9 cellular contexts compared by ENCODE assay signal in genomic region chr11:75031224-75031753, GRCh38. TPM values are rescaled to one million over a fixed set of nuclear protein-coding genes. Genes with fewer than 3 reads are reported as not detected.
DNase-seq lines count a peak whose midpoint lies in the region; ATAC-seq and TF ChIP-seq lines count a peak whose summit lies in the region.
"Had no signal": no experiment of that assay in that cellular context is flagged by ENCODE, and none has a peak within 500 bp of the region (broad histone marks: within the 10 kb centered on the region; RNA-seq: fewer than 3 reads in every experiment).

No MANE protein-coding gene starts in this region.

- H2BK20ac ChIP-seq in H9 (ENCODE audit: low read depth, low read length, poor library complexity, severe bottlenecking): no peak overlapping the region

- H3K4me2 ChIP-seq in H9 (ENCODE audit: insufficient read depth, insufficient read length, low read length): no peak overlapping the region

- DNase-seq in H9: peak; percentile 19
- peak; percentile 28 for DNase-seq in UCSD-AML1 (lab: John Stamatoyannopoulos, UW; ENCODE audit: unreplicated experiment)
- peak; percentile 29 for DNase-seq in globus pallidus (ENCODE audit: low spot score)
- peak; percentile 68 for DNase-seq in stromal cell of bone marrow (ENCODE audit: low read depth)
- DNase-seq in NCI-H1048 (lab: John Stamatoyannopoulos, UW): no peak
- no peak for DNase-seq in middle frontal gyrus (ENCODE audit: extremely low spot score, low spot score)

- H2AFZ ChIP-seq in H9 (ENCODE audit: low read length): no peak overlapping the region

- H4K91ac ChIP-seq in H9 (ENCODE audit: insufficient read length, low read depth, low read length): no peak overlapping the region

- no peaks in the 10 kb centered on the region for H3K9me3 Mint-ChIP-seq in H9

- no peak for ATAC-seq in GM19455 (IDR thresholded peaks at IDR 0.05; ENCODE audit: unreplicated experiment)

- peaks cover 4 to 5% of the 10 kb centered on the region in 2 experiments for H3K4me1 Mint-ChIP-seq in H9

- no peak overlapping the region for H3K14ac ChIP-seq in H9 (ENCODE audit: insufficient read depth, low read length)

- H3K9ac ChIP-seq in H9 (ENCODE audit: extremely low read depth, insufficient read length, low read length): no peak overlapping the region

- no peaks in the 10 kb centered on the region for H4K20me1 ChIP-seq in H9 (ENCODE audit: control insufficient read depth, insufficient read depth, insufficient read length)

- H3T11ph ChIP-seq in H9 (ENCODE audit: low read length): no peak overlapping the region

- H3K27me3 ChIP-seq in H9 (ENCODE audit: insufficient read depth, low read length): no peaks in the 10 kb centered on the region
- H3K27me3 ChIP-seq: body of pancreas, tibial nerve had no signal

- H3K23ac ChIP-seq in H9 (ENCODE audit: insufficient read length, low read depth, low read length): no peak overlapping the region

- H2BK15ac ChIP-seq in H9 (ENCODE audit: low read depth, low read length): no peak overlapping the region

- no peak overlapping the region for H2BK120ac ChIP-seq in H9 (ENCODE audit: low read depth, low read length, poor library complexity, severe bottlenecking)

- peak overlapping the region in 1 of 3 experiments; percentile 84; a peak in 2 of 7 replicates for H3K27ac Mint-ChIP-seq in H9

- no peak overlapping the region for H2BK12ac ChIP-seq in H9 (ENCODE audit: insufficient read length, low read depth, low read length)

- H2BK5ac ChIP-seq in H9 (ENCODE audit: insufficient read length, low read length): no peak overlapping the region

- H3K36me3 Mint-ChIP-seq in H9 (ENCODE audit: insufficient read depth in 1 of 3, low read depth in 3 of 3): no peaks in the 10 kb centered on the region

- no peak for TF ChIP-seq CTCF in H9 (conservative IDR thresholded peaks at IDR 0.05)

- no peak overlapping the region for H3K18ac ChIP-seq in H9 (ENCODE audit: insufficient read length, low read depth, low read length)

- no peak overlapping the region for H3K27ac ChIP-seq in H9 (ENCODE audit: insufficient read length, low read depth, low read length)
- H3K27ac ChIP-seq: body of pancreas, tibial nerve had no signal

- H3K79me1 ChIP-seq in H9 (ENCODE audit: insufficient read depth, low read depth, low read length, poor library complexity, severe bottlenecking): no peaks in the 10 kb centered on the region

- H3K23me2 ChIP-seq in H9 (ENCODE audit: insufficient read length, low read depth, low read length, poor library complexity, severe bottlenecking): no peaks in the 10 kb centered on the region

- H3K4me1 ChIP-seq in H9 (ENCODE audit: insufficient read depth, low read length): no peaks in the 10 kb centered on the region
- H3K4me1 ChIP-seq: body of pancreas, tibial nerve had no signal

- H2AK5ac ChIP-seq in H9 (ENCODE audit: insufficient read length, low read length): no peak overlapping the region

- H3K9me3 ChIP-seq in H9 (ENCODE audit: control insufficient read depth, low read depth, low read length): no peaks in the 10 kb centered on the region
- H3K9me3 ChIP-seq: body of pancreas, tibial nerve had no signal

- H3K4me3 Mint-ChIP-seq in H9: peak overlapping the region in 1 of 2 experiments; percentile 13; a peak in 1 of 5 replicates

- no peak overlapping the region for H3K56ac ChIP-seq in H9 (ENCODE audit: insufficient read length, low read depth, low read length)

- no peak overlapping the region for H4K5ac ChIP-seq in H9 (ENCODE audit: insufficient read length, low read depth, low read length)

- H3K4ac ChIP-seq in H9 (ENCODE audit: low read depth, low read length): no peak overlapping the region

- no peak overlapping the region for H4K8ac ChIP-seq in H9 (replicated peaks; ENCODE audit: insufficient read length, low read depth, low read length)

- WGBS in H9 (ENCODE audit: extremely low coverage, insufficient read length, low lambda C conversion rate): no CpG with 5 or more reads among the region's 4 CpGs

- H3K27me3 Mint-ChIP-seq in H9 (ENCODE audit: low read depth): no peaks in the 10 kb centered on the region; the same call in 1 of the 2 replicates

- H3K79me2 ChIP-seq in H9 (ENCODE audit: insufficient read depth, low read length): no peaks in the 10 kb centered on the region

RNA-seq across cellular contexts. Expression of gene NEU3, which starts 42.6 kb away (rescaled TPM):
- total RNA-seq in H9 (2021): 15.9 and 16.2 TPM in 2 replicates

Comparison
In these comparisons a context has a peak if more than half of its experiments do, and no peak if none do; other contexts are left out.
1. DNase-seq: peak in H9 (single experiment), UCSD-AML1 (single experiment), globus pallidus (single experiment) and stromal cell of bone marrow (single experiment); none in NCI-H1048 (single experiment) and middle frontal gyrus (single experiment).